10 cellular contexts compared by ENCODE assay signal in genomic region chr3:43870110-43870509, GRCh38.
A peak's percentile ranks its signal among the peaks of the same experiment; 100 is the strongest.
DNase-seq lines count a peak whose midpoint lies in the region; ATAC-seq and TF ChIP-seq lines count a peak whose summit lies in the region.
"Had no signal": no experiment of that assay in that cellular context is flagged by ENCODE, and none has a peak within 500 bp of the region (broad histone marks: within the 10 kb centered on the region; RNA-seq: fewer than 3 reads in every experiment).

No MANE protein-coding gene starts in this region.

- intact Hi-C loops in spleen (cut with DNase I; ENCODE audit: low total_unique reads): no loop called here
- intact Hi-C loops in Caco-2 (cut with micrococcal nuclease; ENCODE audit: unreplicated experiment): no loop called here

- TF ChIP-seq CTCF in foreskin fibroblast (IDR thresholded peaks at IDR 0.05; ENCODE audit: low read depth, low read length): no peak
- no peak for TF ChIP-seq CTCF in spleen (IDR thresholded peaks at IDR 0.05 in 8 of 11, conservative IDR thresholded peaks at IDR 0.05 in 3 of 11)
- TF ChIP-seq CTCF in Caco-2 (IDR thresholded peaks at IDR 0.05; ENCODE audit: insufficient read depth in 1 of 2, low read depth in 1 of 2, low read length in 1 of 2, severe bottlenecking in 1 of 2, unreplicated experiment in 1 of 2): no peak

- no peak for TF ChIP-seq POLR2A in spleen (IDR thresholded peaks at IDR 0.05)

- peak; percentile 55 for DNase-seq in HCEC 1CT
- peak; percentile 83 for DNase-seq in adipocyte (ENCODE audit: low read depth)
- DNase-seq in foreskin fibroblast: peak; percentile 59 to 80
- DNase-seq in spleen: peak; percentile 27
- no peak for DNase-seq in activated naive CD8-positive, alpha-beta T cell treated with anti-CD3 and anti-CD28 coated beads for 36 hours
- no peak for DNase-seq in Caco-2
- no peak for DNase-seq in activated CD8-positive, alpha-beta memory T cell treated with anti-CD3 and anti-CD28 coated beads, Interleukin-2, amount 50 U/mL, for 48 hours
- DNase-seq: activated T-cell treated with anti-CD3 and anti-CD28 coated beads, Interleukin-2, amount 50 U/mL, for 72 hours; NK-92 treated with Interleukin-12 subunit alpha and Interleukin-12 subunit beta, amount 100 ng/mL, for 24 hours had no signal

- BruUV-seq in Caco-2 (replicated peaks; lab: Mats Ljungman, UMichigan): no TSS peak

- H3K27ac Mint-ChIP-seq in activated naive CD8-positive, alpha-beta T cell treated with anti-CD3 and anti-CD28 coated beads for 36 hours: no peak overlapping the region
- H3K27ac Mint-ChIP-seq in Caco-2 (ENCODE audit: unreplicated experiment): no peak overlapping the region
- H3K27ac Mint-ChIP-seq: activated T-cell treated with anti-CD3 and anti-CD28 coated beads, Interleukin-2, amount 50 U/mL, for 72 hours had no signal

- H3K27me3 Mint-ChIP-seq in activated naive CD8-positive, alpha-beta T cell treated with anti-CD3 and anti-CD28 coated beads for 36 hours: peaks cover 28% of the 10 kb centered on the region
- no peaks in the 10 kb centered on the region for H3K27me3 Mint-ChIP-seq in Caco-2 (ENCODE audit: insufficient read depth, unreplicated experiment)

- no peak for ATAC-seq in HG03175 (IDR thresholded peaks at IDR 0.05; ENCODE audit: unreplicated experiment)
- ATAC-seq: activated T-cell treated with anti-CD3 and anti-CD28 coated beads, Interleukin-2, amount 50 U/mL, for 72 hours had no signal

- H3K4me1 Mint-ChIP-seq in activated naive CD8-positive, alpha-beta T cell treated with anti-CD3 and anti-CD28 coated beads for 36 hours: peaks cover 4% of the 10 kb centered on the region
- H3K4me1 Mint-ChIP-seq in Caco-2 (ENCODE audit: low read depth, unreplicated experiment): peaks cover 11% of the 10 kb centered on the region

- H3K9me3 Mint-ChIP-seq in activated naive CD8-positive, alpha-beta T cell treated with anti-CD3 and anti-CD28 coated beads for 36 hours: no peaks in the 10 kb centered on the region
- H3K9me3 Mint-ChIP-seq in Caco-2 (ENCODE audit: unreplicated experiment): no peaks in the 10 kb centered on the region

- no peak overlapping the region for H3K4me3 ChIP-seq in adipocyte (ENCODE audit: low read length)
- no peak overlapping the region for H3K4me3 ChIP-seq in foreskin fibroblast (ENCODE audit: low read depth in 1 of 2, low read length in 2 of 2)
- no peak overlapping the region for H3K4me3 ChIP-seq in spleen
- H3K4me3 ChIP-seq in Caco-2 (ENCODE audit: low read depth, low read length): no peak overlapping the region

- no peaks in the 10 kb centered on the region for H3K9me3 ChIP-seq in adipocyte (ENCODE audit: control insufficient read depth, low read length)
- no peaks in the 10 kb centered on the region for H3K9me3 ChIP-seq in spleen
- H3K9me3 ChIP-seq in Caco-2: no peaks in the 10 kb centered on the region

- H3K9ac ChIP-seq in adipocyte (ENCODE audit: low read length): no peak overlapping the region

- CTCF ChIA-PET in Caco-2 (lab: Charles Lee): no interaction called here

- H3K36me3 ChIP-seq in adipocyte (ENCODE audit: control insufficient read depth, insufficient read depth, low read length, severe bottlenecking) (no peaks in the 10 kb centered on the region), spleen (no peaks in the 10 kb centered on the region), Caco-2 (ENCODE audit: control insufficient read depth, insufficient read depth, low read length) (no peaks in the 10 kb centered on the region)

- H3K27me3 ChIP-seq in adipocyte (replicated peaks; ENCODE audit: control insufficient read depth, insufficient read depth, low read length): no peaks in the 10 kb centered on the region
- peaks cover 0 to 37% (median 0%) of the 10 kb centered on the region in 7 donors for H3K27me3 ChIP-seq in spleen (replicated peaks in 1 of 7)
- H3K27me3 ChIP-seq in Caco-2 (replicated peaks; ENCODE audit: control insufficient read depth, insufficient read depth, low read length): no peaks in the 10 kb centered on the region

- peaks cover 55% of the 10 kb centered on the region for H3K4me1 ChIP-seq in adipocyte (ENCODE audit: control insufficient read depth, insufficient read depth, low read length)
- no peaks in the 10 kb centered on the region for H3K4me1 ChIP-seq in spleen
- peaks cover 12% of the 10 kb centered on the region for H3K4me1 ChIP-seq in Caco-2

- H3K4me3 Mint-ChIP-seq in activated naive CD8-positive, alpha-beta T cell treated with anti-CD3 and anti-CD28 coated beads for 36 hours: no peak overlapping the region
- no peak overlapping the region for H3K4me3 Mint-ChIP-seq in Caco-2 (ENCODE audit: unreplicated experiment)
- H3K4me3 Mint-ChIP-seq: activated T-cell treated with anti-CD3 and anti-CD28 coated beads, Interleukin-2, amount 50 U/mL, for 72 hours had no signal

- POLR2A ChIA-PET in Caco-2 (lab: Charles Lee): no interaction called here

- 35 to 66% (median 45%) methylated on average over 2 of the region's 2 CpGs for WGBS in spleen, 5 donors

- H3K27ac ChIP-seq in spleen: no peak overlapping the region

- no peaks in the 10 kb centered on the region for H3K36me3 Mint-ChIP-seq in activated naive CD8-positive, alpha-beta T cell treated with anti-CD3 and anti-CD28 coated beads for 36 hours
- no peaks in the 10 kb centered on the region for H3K36me3 Mint-ChIP-seq in Caco-2 (ENCODE audit: insufficient read depth, unreplicated experiment)

Comparison
In these comparisons a context has a peak if more than half of its experiments do, and no peak if none do; other contexts are left out.
1. DNase-seq: peak in HCEC 1CT (single experiment), adipocyte (single experiment), foreskin fibroblast (2 of 2) and spleen (single experiment); none in activated naive CD8-positive, alpha-beta T cell treated with anti-CD3 and anti-CD28 coated beads for 36 hours (single experiment), Caco-2 (0 of 2) and activated CD8-positive, alpha-beta memory T cell treated with anti-CD3 and anti-CD28 coated beads, Interleukin-2, amount 50 U/mL, for 48 hours (single experiment).